22 cellular contexts compared by ENCODE assay signal in the genomic region with DNA sequence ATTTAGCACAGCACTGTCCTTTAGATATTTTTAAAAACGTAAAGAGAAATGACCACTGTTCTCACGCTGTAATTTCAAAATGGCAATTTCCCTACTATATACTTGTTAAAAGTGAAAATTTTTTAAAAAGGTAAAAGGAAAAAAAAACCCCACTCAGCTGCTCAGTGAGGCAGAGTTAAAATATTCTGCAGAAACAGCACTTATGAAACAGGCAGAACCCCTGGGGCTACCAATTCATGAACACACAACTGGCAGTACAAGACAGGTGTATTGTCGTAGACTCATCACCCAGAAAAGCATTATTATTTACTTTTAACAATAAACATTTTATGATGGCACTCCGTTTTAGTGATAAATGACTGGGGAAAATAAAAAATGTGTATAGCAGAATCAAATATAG. TPM values are rescaled to one million over a fixed set of nuclear protein-coding genes. Genes with fewer than 3 reads are reported as not detected.
DNase-seq lines count a peak whose midpoint lies in the region; ATAC-seq and TF ChIP-seq lines count a peak whose summit lies in the region.
"Had no signal": no experiment of that assay in that cellular context is flagged by ENCODE, and none has a peak within 500 bp of the region (broad histone marks: within the 10 kb centered on the region; RNA-seq: fewer than 3 reads in every experiment).

No MANE protein-coding gene starts in this region.

- TF ChIP-seq CTCF in GM23338 (conservative IDR thresholded peaks at IDR 0.05; ENCODE audit: low read depth in 2 of 2) = no peak

- peak overlapping the region; percentile 78 for H3K4me2 ChIP-seq in GM23338

- peaks cover 9% of the 10 kb centered on the region; the same call in 1 of the 2 replicates for H3K9me2 ChIP-seq in GM23338 (ENCODE audit: insufficient read depth)

- H3K27ac Mint-ChIP-seq in CD4-positive, alpha-beta memory T cell = peak overlapping the region in 5 of 7 donors; percentile 45 to 77 (median 66)
- H3K27ac Mint-ChIP-seq in GM23338 = no peak overlapping the region
- peak overlapping the region; percentile 85 for H3K27ac Mint-ChIP-seq in activated naive CD8-positive, alpha-beta T cell treated with anti-CD3 and anti-CD28 coated beads, Interleukin-2, amount 10 ng/mL, durations not matched to agents 7 days and 5 days
- H3K27ac Mint-ChIP-seq: naive B cell had no signal

- H3K36me3 Mint-ChIP-seq in CD4-positive, alpha-beta memory T cell = peaks cover 0 to 11% of the 10 kb centered on the region in 2 donors
- H3K36me3 Mint-ChIP-seq in GM23338 (ENCODE audit: low read depth) = peaks cover 5% of the 10 kb centered on the region; the same call in 1 of the 3 replicates
- no peaks in the 10 kb centered on the region for H3K36me3 Mint-ChIP-seq in activated naive CD8-positive, alpha-beta T cell treated with anti-CD3 and anti-CD28 coated beads, Interleukin-2, amount 10 ng/mL, durations not matched to agents 7 days and 5 days

- no peak overlapping the region for H2AFZ ChIP-seq in GM23338

- no peak overlapping the region for H3K27ac ChIP-seq in CD4-positive, alpha-beta memory T cell (ENCODE audit: low read depth, low read length)
- H3K27ac ChIP-seq in GM23338 (ENCODE audit: low read depth) = peak overlapping the region; percentile 93
- H3K27ac ChIP-seq: adrenal gland, cardiac muscle cell, SJCRH30, skin epidermis, testis had no signal

- peaks cover 29 to 45% (median 35%) of the 10 kb centered on the region in 4 donors for H3K4me1 Mint-ChIP-seq in CD4-positive, alpha-beta memory T cell
- peaks cover 62% of the 10 kb centered on the region for H3K4me1 Mint-ChIP-seq in GM23338
- peaks cover 44% of the 10 kb centered on the region for H3K4me1 Mint-ChIP-seq in activated naive CD8-positive, alpha-beta T cell treated with anti-CD3 and anti-CD28 coated beads, Interleukin-2, amount 10 ng/mL, durations not matched to agents 7 days and 5 days

- peaks cover 7% of the 10 kb centered on the region; the same call in 1 of the 2 replicates for H3F3A ChIP-seq in GM23338 (replicated peaks; ENCODE audit: low read depth)

- no peaks in the 10 kb centered on the region for H3K27me3 ChIP-seq in CD4-positive, alpha-beta memory T cell (ENCODE audit: insufficient read depth, low read length)
- H3K27me3 ChIP-seq in GM23338 (ENCODE audit: insufficient read depth) = peaks cover 30% of the 10 kb centered on the region
- H3K27me3 ChIP-seq: SJCRH30, testis had no signal

- H3K4me3 ChIP-seq in CD4-positive, alpha-beta memory T cell (ENCODE audit: low read length in 2 of 2) = no peak overlapping the region
- peak overlapping the region; percentile 69; the same call in 1 of the 2 replicates for H3K4me3 ChIP-seq in GM23338
- H3K4me3 ChIP-seq: adrenal gland, cardiac muscle cell, SJCRH30, skin epidermis, testis had no signal

- H3K4me1 ChIP-seq in CD4-positive, alpha-beta memory T cell (ENCODE audit: insufficient read depth, low read length) = peaks cover 37% of the 10 kb centered on the region
- H3K4me1 ChIP-seq in GM23338 (ENCODE audit: insufficient read depth) = peaks cover 55% of the 10 kb centered on the region
- H3K4me1 ChIP-seq: testis had no signal

- no peaks in the 10 kb centered on the region for H3K9me3 ChIP-seq in CD4-positive, alpha-beta memory T cell (ENCODE audit: control insufficient read depth in 1 of 2, low read length in 2 of 2)
- H3K9me3 ChIP-seq: adrenal gland, SJCRH30, testis had no signal

- no peaks in the 10 kb centered on the region for H4K20me1 ChIP-seq in GM23338 (replicated peaks; ENCODE audit: insufficient read depth)

- POLR2A ChIA-PET in CD4-positive, alpha-beta memory T cell (lab: Charles Lee; ENCODE audit: partially characterized antibody) = interaction anchor here (0.6 to 1.0 kb wide), 2 partner anchors 49 to 1319 kb away, joined by 4 read pairs; a partner anchor contains a TSS
- POLR2A ChIA-PET in activated naive CD8-positive, alpha-beta T cell treated with anti-CD3 and anti-CD28 coated beads, Interleukin-2, amount 10 ng/mL, durations not matched to agents 7 days and 5 days (lab: Charles Lee) = interaction anchor here (1.4 kb wide), 1 partner anchor 207 kb away, joined by 3 read pairs; no protein-coding TSS in a partner anchor

- ATAC-seq in GM23338 = no peak
- no peak for ATAC-seq in activated naive CD8-positive, alpha-beta T cell treated with anti-CD3 and anti-CD28 coated beads, Interleukin-2, amount 10 ng/mL, durations not matched to agents 7 days and 5 days (ENCODE audit: low read depth)
- ATAC-seq in HG02840 (IDR thresholded peaks at IDR 0.05; ENCODE audit: low FRiP score, unreplicated experiment) = no peak

- intact Hi-C loops in CD4-positive, alpha-beta memory T cell (cut with micrococcal nuclease) = no loop called here

- H3K4me3 Mint-ChIP-seq in CD4-positive, alpha-beta memory T cell = peak overlapping the region in 6 of 8 donors; percentile 10 to 91 (median 67)
- no peak overlapping the region for H3K4me3 Mint-ChIP-seq in GM23338
- H3K4me3 Mint-ChIP-seq in activated naive CD8-positive, alpha-beta T cell treated with anti-CD3 and anti-CD28 coated beads, Interleukin-2, amount 10 ng/mL, durations not matched to agents 7 days and 5 days = no peak overlapping the region

- CTCF ChIA-PET in CD4-positive, alpha-beta memory T cell (lab: Charles Lee; ENCODE audit: partially characterized antibody) = interaction anchor here (1.4 to 2.8 kb wide), 5 partner anchors 27 to 150 kb away, joined by 3 to 10 read pairs (median 4); no protein-coding TSS in a partner anchor

- H3K9me3 Mint-ChIP-seq in CD4-positive, alpha-beta memory T cell = no peaks in the 10 kb centered on the region
- H3K9me3 Mint-ChIP-seq in GM23338 = peaks cover 5% of the 10 kb centered on the region; the same call in 1 of the 3 replicates
- H3K9me3 Mint-ChIP-seq in activated naive CD8-positive, alpha-beta T cell treated with anti-CD3 and anti-CD28 coated beads, Interleukin-2, amount 10 ng/mL, durations not matched to agents 7 days and 5 days = no peaks in the 10 kb centered on the region

- H3K27me3 Mint-ChIP-seq in CD4-positive, alpha-beta memory T cell = no peaks in the 10 kb centered on the region
- peaks cover 21% of the 10 kb centered on the region for H3K27me3 Mint-ChIP-seq in GM23338 (ENCODE audit: insufficient read depth, low read depth, poor library complexity)
- no peaks in the 10 kb centered on the region for H3K27me3 Mint-ChIP-seq in activated naive CD8-positive, alpha-beta T cell treated with anti-CD3 and anti-CD28 coated beads, Interleukin-2, amount 10 ng/mL, durations not matched to agents 7 days and 5 days

- no peaks in the 10 kb centered on the region for H3K36me3 ChIP-seq in CD4-positive, alpha-beta memory T cell (ENCODE audit: insufficient read depth, low read length)
- H3K36me3 ChIP-seq in GM23338 (ENCODE audit: insufficient read depth) = no peaks in the 10 kb centered on the region
- H3K36me3 ChIP-seq: adrenal gland, cardiac muscle cell, SJCRH30 had no signal

- no peak for DNase-seq in CD4-positive, alpha-beta memory T cell
- DNase-seq in GM23338 (ENCODE audit: low spot score) = no peak
- peak; percentile 38 for DNase-seq in NCI-H345 treated with DMSO at 0.1 percent for 48 hours (lab: John Stamatoyannopoulos, UW; ENCODE audit: unreplicated experiment)
- DNase-seq in activated naive CD8-positive, alpha-beta T cell treated with anti-CD3 and anti-CD28 coated beads, Interleukin-2, amount 10 ng/mL, durations not matched to agents 7 days and 5 days = no peak
- DNase-seq in cerebellar nuclear complex (lab: John Stamatoyannopoulos, UW) = no peak
- DNase-seq in dedifferentiated amniotic fluid mesenchymal stem cell (ENCODE audit: extremely low spot score) = no peak
- DNase-seq: activated CD4-positive, alpha-beta T cell treated with anti-CD3 and anti-CD28 coated beads for 1 hour; adrenal gland; DMS 273 treated with DMSO at 0.1 percent for 48 hours; effector CD4-positive, alpha-beta T cell; glutamatergic neuron; naive B cell; NCI-H1105 treated with DMSO at 0.1 percent for 48 hours; NCI-H446; SJCRH30; stimulated activated CD4-positive, alpha-beta T cell treated with anti-CD3 and anti-CD28 coated beads, Interleukin-4, amount 100 ng/mL, for 4 hours; stimulated activated CD8-positive, alpha-beta memory T cell treated with anti-CD3 and anti-CD28 coated beads, Interleukin-4, amount 100 ng/mL, for 48 hours; T-helper 9 cell; testis had no signal

- peaks cover 26% of the 10 kb centered on the region for H3K79me2 ChIP-seq in GM23338 (replicated peaks; ENCODE audit: insufficient read depth)

TF ChIP-seq in GM23338, 12 proteins besides CTCF, POLR2A, EP300 and RAD21 (continues in another document):
- TF ChIP-seq NANOG (IDR thresholded peaks at IDR 0.05; ENCODE audit: borderline replicate concordance) (no peak), POLR2AphosphoS5 (IDR thresholded peaks at IDR 0.05; ENCODE audit: low read depth) (no peak), EZH2phosphoT487 (IDR thresholded peaks at IDR 0.05; ENCODE audit: unreplicated experiment) (no peak), ZNF114 (CRISPR knock-in tag; IDR thresholded peaks at IDR 0.05) (no peak), CREB1 (CRISPR knock-in tag; IDR thresholded peaks at IDR 0.05; ENCODE audit: low read depth) (no peak), JUNB (IDR thresholded peaks at IDR 0.05; ENCODE audit: unreplicated experiment) (no peak), EZH2 (IDR thresholded peaks at IDR 0.05; ENCODE audit: low read depth, unreplicated experiment) (no peak), ZNF331 (CRISPR knock-in tag; IDR thresholded peaks at IDR 0.05; ENCODE audit: low read depth) (no peak), STAT1 (IDR thresholded peaks at IDR 0.05; ENCODE audit: unreplicated experiment) (no peak)
- TF ChIP-seq, protein P1, sequence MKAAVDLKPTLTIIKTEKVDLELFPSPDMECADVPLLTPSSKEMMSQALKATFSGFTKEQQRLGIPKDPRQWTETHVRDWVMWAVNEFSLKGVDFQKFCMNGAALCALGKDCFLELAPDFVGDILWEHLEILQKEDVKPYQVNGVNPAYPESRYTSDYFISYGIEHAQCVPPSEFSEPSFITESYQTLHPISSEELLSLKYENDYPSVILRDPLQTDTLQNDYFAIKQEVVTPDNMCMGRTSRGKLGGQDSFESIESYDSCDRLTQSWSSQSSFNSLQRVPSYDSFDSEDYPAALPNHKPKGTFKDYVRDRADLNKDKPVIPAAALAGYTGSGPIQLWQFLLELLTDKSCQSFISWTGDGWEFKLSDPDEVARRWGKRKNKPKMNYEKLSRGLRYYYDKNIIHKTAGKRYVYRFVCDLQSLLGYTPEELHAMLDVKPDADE (IDR thresholded peaks at IDR 0.05) = no peak

RNA-seq across cellular contexts. Expression of a gene that starts 1.6 kb away (rescaled TPM):
- total RNA-seq in CD4-positive, alpha-beta memory T cell = 10 to 100 TPM; 33.7 to 39.3 TPM
- 10 to 100 TPM; 10.0 to 16.9 TPM for polyA plus RNA-seq in CD4-positive, alpha-beta memory T cell
- 15.0 and 19.2 TPM in 2 replicates for total RNA-seq in GM23338 (2014; rRNA removed; shearing (Covaris generic))
- 4.3 and 5.0 TPM in 2 replicates for polyA plus RNA-seq in GM23338 (2016; fragmentation: Nextera tagmentation; extraction: Ambion mirVana)
- total RNA-seq in activated naive CD8-positive, alpha-beta T cell treated with anti-CD3 and anti-CD28 coated beads, Interleukin-2, amount 10 ng/mL, durations not matched to agents 7 days and 5 days = 10 to 100 TPM; 18.8 to 19.3 TPM

Comparison
In these comparisons a context has a peak if more than half of its experiments do, and no peak if none do; other contexts are left out.
1. H3K4me3 Mint-ChIP-seq: peak in CD4-positive, alpha-beta memory T cell (6 of 8); none in GM23338 (single experiment) and activated naive CD8-positive, alpha-beta T cell treated with anti-CD3 and anti-CD28 coated beads, Interleukin-2, amount 10 ng/mL, durations not matched to agents 7 days and 5 days (single experiment).